14 cellular contexts compared by ENCODE assay signal in the genomic region with DNA sequence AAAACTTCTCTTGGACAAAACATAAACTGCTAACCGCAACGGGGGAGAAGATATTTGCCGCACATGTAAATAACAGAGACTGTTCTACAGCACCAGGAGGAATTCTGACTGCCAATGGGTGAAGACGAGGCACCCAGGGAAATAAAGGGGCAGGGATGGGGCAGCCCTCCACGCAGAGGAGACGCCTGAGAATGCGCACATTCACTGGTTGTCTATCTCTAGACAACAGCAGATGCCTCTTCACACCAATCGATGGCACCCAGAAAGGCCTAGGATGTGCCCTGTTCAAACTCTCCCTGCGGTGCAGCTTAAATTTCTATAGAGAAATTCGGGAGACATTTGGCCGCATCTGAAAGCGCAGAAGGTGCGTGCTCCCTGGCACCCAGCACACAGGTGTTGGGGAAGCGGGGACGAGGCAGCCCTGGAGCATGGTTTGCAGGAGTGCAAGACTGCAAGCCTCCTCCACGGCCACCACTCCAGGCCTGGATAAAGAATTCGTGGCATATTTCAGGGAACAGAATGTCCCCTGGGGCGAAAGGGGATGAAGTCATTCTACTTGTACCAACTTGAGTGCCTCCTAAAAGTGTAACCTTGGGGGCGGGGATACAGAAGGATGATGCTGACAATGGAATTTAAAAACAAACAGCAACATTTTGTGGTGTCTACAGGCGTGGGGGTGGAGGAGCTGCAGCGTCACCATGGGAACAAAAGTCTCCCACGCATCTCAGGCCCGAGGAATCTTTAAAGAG. TPM values are rescaled to one million over a fixed set of nuclear protein-coding genes. Genes with fewer than 3 reads are reported as not detected.
DNase-seq lines count a peak whose midpoint lies in the region; TF ChIP-seq lines count a peak whose summit lies in the region.
"Had no signal": no experiment of that assay in that cellular context is flagged by ENCODE, and none has a peak within 500 bp of the region (broad histone marks: within the 10 kb centered on the region; RNA-seq: fewer than 3 reads in every experiment).

No MANE protein-coding gene starts in this region.

- H3K4me3 Mint-ChIP-seq in nephron, result peak overlapping the region; percentile 63 to 89 (median 87)

- no peak overlapping the region for H3K4me2 ChIP-seq in mesenchymal stem cell (ENCODE audit: low read length, poor library complexity, severe bottlenecking)

- H3K27ac ChIP-seq in epithelial cell of prostate (peak overlapping the region; percentile 62), mesenchymal stem cell (ENCODE audit: low read length, poor library complexity, severe bottlenecking) (no peak overlapping the region)
- H3K27ac ChIP-seq: Peyer's patch, spleen had no signal

- H3K9ac ChIP-seq in mesenchymal stem cell (ENCODE audit: low read length), result no peak overlapping the region

- no peak overlapping the region for H4K8ac ChIP-seq in mesenchymal stem cell (ENCODE audit: low read length)

- no peak overlapping the region for H2BK120ac ChIP-seq in mesenchymal stem cell (ENCODE audit: low read depth, low read length)

- no peak overlapping the region for H3K18ac ChIP-seq in mesenchymal stem cell (ENCODE audit: low read depth in 1 of 2, low read length in 2 of 2)

- no peaks in the 10 kb centered on the region for H3K9me3 ChIP-seq in mesenchymal stem cell (ENCODE audit: control insufficient read depth, low read length)
- H3K9me3 ChIP-seq: Peyer's patch had no signal

- no peaks in the 10 kb centered on the region for H3K79me1 ChIP-seq in mesenchymal stem cell (replicated peaks; ENCODE audit: low read length, poor library complexity, severe bottlenecking)

- H3K9me3 Mint-ChIP-seq in nephron, result no peaks in the 10 kb centered on the region

- no peak overlapping the region for H2BK15ac ChIP-seq in mesenchymal stem cell (ENCODE audit: low read depth, poor library complexity, severe bottlenecking)

- no peak overlapping the region for H3K27ac Mint-ChIP-seq in nephron

- no peaks in the 10 kb centered on the region for H3K36me3 Mint-ChIP-seq in nephron (ENCODE audit: low read depth)

- H2BK12ac ChIP-seq in mesenchymal stem cell (ENCODE audit: low read length in 2 of 2), result no peak overlapping the region

- TF ChIP-seq CTCF in nephron (IDR thresholded peaks at IDR 0.05; ENCODE audit: unreplicated experiment in 3 of 3), result no peak

- H3K23ac ChIP-seq in mesenchymal stem cell (ENCODE audit: low read length in 2 of 2), result no peak overlapping the region

- no peak overlapping the region for H3K14ac ChIP-seq in mesenchymal stem cell (ENCODE audit: low read length in 2 of 2)

- H3K4me1 Mint-ChIP-seq in nephron, result peaks cover 31% of the 10 kb centered on the region

- WGBS in mesenchymal stem cell, result 30% methylated on average over 23 of the region's 23 CpGs

- no peaks in the 10 kb centered on the region for H3K36me3 ChIP-seq in mesenchymal stem cell (ENCODE audit: control insufficient read depth in 1 of 2, insufficient read depth in 2 of 2, low read depth in 1 of 2, low read length in 2 of 2)
- H3K36me3 ChIP-seq: Peyer's patch, spleen had no signal

- peak overlapping the region in 1 of 2 experiments; percentile 89 for H3K4me3 ChIP-seq in mesenchymal stem cell (ENCODE audit: insufficient read depth in 1 of 2, low read depth in 1 of 2, low read length in 2 of 2)
- H3K4me3 ChIP-seq: Peyer's patch had no signal

- no peak overlapping the region for H2BK5ac ChIP-seq in mesenchymal stem cell (ENCODE audit: low read depth, low read length, poor library complexity, severe bottlenecking)

- H2AK5ac ChIP-seq in mesenchymal stem cell (ENCODE audit: low read length, severe bottlenecking), result no peak overlapping the region

- peaks cover 8% of the 10 kb centered on the region for H3K4me1 ChIP-seq in mesenchymal stem cell (ENCODE audit: control insufficient read depth, insufficient read depth, low read depth, low read length)

- peaks cover 2 to 58% of the 10 kb centered on the region in 2 experiments for H3K27me3 ChIP-seq in mesenchymal stem cell (ENCODE audit: control insufficient read depth in 1 of 2, insufficient read depth in 1 of 2, low read length in 2 of 2)

- peak; percentile 99 for DNase-seq in EL
- peak; percentile 85 for DNase-seq in NCI-H226
- peak; percentile 98 for DNase-seq in epithelial cell of prostate (ENCODE audit: low read depth, low spot score)
- DNase-seq in RKO (ENCODE audit: low spot score), result no peak
- no peak for DNase-seq in KG1 (lab: John Stamatoyannopoulos, UW)
- no peak for DNase-seq in DMS79 treated with DMSO at 0.1 percent for 48 hours (lab: John Stamatoyannopoulos, UW)
- DNase-seq in mesenchymal stem cell, result no peak
- DNase-seq: amniotic stem cell; C1 segment of cervical spinal cord; effector CD4-positive, alpha-beta T cell; hypothalamus; Peyer's patch; spleen had no signal

- H3K27me3 Mint-ChIP-seq in nephron (ENCODE audit: low read depth), result peaks cover 93% of the 10 kb centered on the region

- H4K91ac ChIP-seq in mesenchymal stem cell (ENCODE audit: low read length), result no peak overlapping the region

- no peak overlapping the region for H3K4ac ChIP-seq in mesenchymal stem cell (ENCODE audit: low read depth in 1 of 2, low read length in 2 of 2)

- no peak overlapping the region for H2AFZ ChIP-seq in mesenchymal stem cell (ENCODE audit: low read depth, low read length)

RNA-seq across cellular contexts. Expression of a gene that starts 6.3 kb away (rescaled TPM):
- 0.01 TPM for polyA plus RNA-seq in mesenchymal stem cell (2013, experiment 1 of 2)
- polyA plus RNA-seq in mesenchymal stem cell (2013, experiment 2 of 2), result not detected

Comparison
In these comparisons a context has a peak if more than half of its experiments do, and no peak if none do; other contexts are left out.
1. DNase-seq: peak in EL (single experiment), NCI-H226 (single experiment) and epithelial cell of prostate (single experiment); none in RKO (single experiment), KG1 (single experiment), DMS79 treated with DMSO at 0.1 percent for 48 hours (single experiment) and mesenchymal stem cell (single experiment).